In the genomic region with DNA sequence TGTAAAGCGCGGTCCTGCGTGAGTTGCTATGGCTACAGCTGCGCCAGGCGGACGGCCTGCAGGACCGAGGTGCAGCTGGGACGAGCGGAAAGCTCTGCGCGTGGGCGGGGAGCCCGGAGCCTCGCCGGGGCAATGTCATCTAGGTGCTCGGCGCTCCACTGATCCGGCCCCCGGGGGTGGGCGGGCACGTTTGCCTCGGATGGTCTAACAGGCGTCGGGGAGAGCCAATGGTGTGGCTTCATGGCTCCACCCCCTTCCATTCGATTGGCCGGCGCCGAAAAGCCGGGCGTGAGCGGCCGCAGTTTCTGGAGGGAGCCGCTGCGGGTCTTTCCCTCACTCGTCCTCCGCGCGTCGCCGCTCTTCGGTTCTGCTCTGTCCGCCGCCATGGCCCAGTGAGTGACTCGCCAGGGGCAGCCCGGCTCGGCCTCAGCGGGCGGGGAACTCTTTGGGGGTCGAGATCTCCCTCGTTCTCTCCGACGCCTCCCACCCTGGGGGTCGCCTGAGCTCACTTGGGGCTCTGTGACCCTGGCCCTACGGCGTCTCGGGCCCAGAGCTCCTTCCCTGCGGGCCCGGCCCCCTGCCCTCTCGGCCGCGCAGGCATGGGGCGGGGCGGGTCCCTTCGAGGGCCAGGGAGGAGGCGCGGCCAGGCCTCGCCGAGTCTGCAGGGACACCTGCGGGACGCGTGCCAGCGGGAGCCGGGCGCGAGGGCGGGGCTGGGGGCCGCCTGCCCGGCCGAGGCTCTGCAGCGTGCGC, we compare ENCODE assay signal across 8 cellular contexts. TPM values are rescaled to one million over a fixed set of nuclear protein-coding genes. Genes with fewer than 3 reads are reported as not detected.
DNase-seq lines count a peak whose midpoint lies in the region; ATAC-seq, FAIRE-seq and TF ChIP-seq lines count a peak whose summit lies in the region.

Gene PGD, plus strand, starts transcription at position 331 of the 753 bp plus-strand sequence. Its CDS starts 54 bp downstream, at position 385.

- in situ Hi-C loops in HepG2 (cut with HindIII; ENCODE audit: extremely low pct_ligation_motif_present, low pct_unique_long_range_greater_than_20kb): no loop called here

- CTCF ChIA-PET in HepG2 (lab: Yijun Ruan, JAX; ENCODE audit: low intra/inter-chr PET ratio, low total read pairs): no interaction called here

- peak; percentile 71 for FAIRE-seq in HepG2 (lab: Jason Lieb, UNC)

- peaks cover 28% of the 10 kb centered on the region for H3K79me2 ChIP-seq in HepG2 (ENCODE audit: insufficient read depth, low read length)

- BruUV-seq in HepG2 (replicated peaks; lab: Mats Ljungman, UMichigan): no TSS peak

- H3K4me1 ChIP-seq in HepG2 (ENCODE audit: insufficient read depth, low read length): peaks cover 33% of the 10 kb centered on the region

- TF ChIP-seq EP300 in HepG2 (IDR thresholded peaks at IDR 0.05; ENCODE audit: low read depth in 2 of 2, low read length in 2 of 2) (peak in 1 of 2 experiments; percentile 46; a peak in 1 of 4 replicates), HepG2 (CRISPR knock-in tag; IDR thresholded peaks at IDR 0.05; ENCODE audit: borderline replicate concordance) (no peak)

- POLR2A ChIA-PET in HepG2 (lab: Yijun Ruan, JAX): interaction anchor here (0.8 to 4.4 kb wide), 9 partner anchors 8 to 189 kb away, joined by 3 to 65 read pairs (median 6); partner anchors contain the start of genes CENPS and KIF1B

- H3K4me3 ChIP-seq in HepG2 (replicated peaks in 1 of 3; ENCODE audit: insufficient read depth in 1 of 3, low read depth in 2 of 3, low read length in 3 of 3): peak within 1 kb of the TSS; percentile 66 to 80 (median 80)

- DNase-seq in C1 segment of cervical spinal cord (lab: John Stamatoyannopoulos, UW) (peak; percentile 59 to 98 (median 92)), NCI-H748 treated with DMSO at 0.1 percent for 48 hours (lab: John Stamatoyannopoulos, UW) (peak; percentile 83), dermis blood vessel endothelial cell (peak; percentile 99), HepG2 (ENCODE audit: low spot score) (peak; percentile 95)
- peak; percentile 96 to 97 for DNase-seq in activated CD4-positive, alpha-beta T cell treated with anti-CD3 and anti-CD28 coated beads, Interleukin-2, amount 50 U/mL, for 4 hours
- peak; percentile 98 for DNase-seq in stimulated activated CD4-positive, alpha-beta T cell treated with anti-CD3 and anti-CD28 coated beads, Interleukin-4, amount 100 ng/mL, for 1 hour

- 0% methylated on average over 16 of the region's 81 CpGs for WGBS in HepG2 (ENCODE audit: low lambda C conversion rate)

- TF ChIP-seq POLR2A in HepG2 (IDR thresholded peaks at IDR 0.05; ENCODE audit: insufficient read depth in 1 of 2, low read depth in 2 of 2, low read length in 2 of 2): peak; percentile 90 to 97

- no peaks in the 10 kb centered on the region for H3K9me3 ChIP-seq in HepG2 (ENCODE audit: low read length)

- peak within 1 kb of the TSS; percentile 82 for H3K9ac ChIP-seq in HepG2 (ENCODE audit: insufficient read depth, low read depth, low read length)

- peak within 1 kb of the TSS; percentile 97 for H3K27ac ChIP-seq in HepG2 (ENCODE audit: extremely low read length, insufficient read depth, low read length)

- intact Hi-C loops in HepG2 (cut with micrococcal nuclease; ENCODE audit: unreplicated experiment): no loop called here

- no peaks in the 10 kb centered on the region for H3K27me3 ChIP-seq in HepG2 (ENCODE audit: control insufficient read depth in 1 of 2, insufficient read depth in 2 of 2, low read length in 2 of 2)

- TF ChIP-seq RAD21 in HepG2 (CRISPR knock-in tag; IDR thresholded peaks at IDR 0.05): no peak; the same call in 1 of the 2 replicates

- ATAC-seq in GM19372 (IDR thresholded peaks at IDR 0.05; ENCODE audit: low read depth, unreplicated experiment) (peak; percentile 90), HG03558 (IDR thresholded peaks at IDR 0.05; ENCODE audit: extremely low read depth, unreplicated experiment) (peak; percentile 88), HepG2 (peak; percentile 94)

- peak; percentile 30; the same call in 1 of the 2 replicates for TF ChIP-seq CTCF in HepG2 (CRISPR knock-in tag; IDR thresholded peaks at IDR 0.05)

- H4K20me1 ChIP-seq in HepG2 (ENCODE audit: insufficient read depth, low read length): no peaks in the 10 kb centered on the region

- H2AFZ ChIP-seq in HepG2 (ENCODE audit: low read length): no peak within 1 kb of the TSS

- H3K36me3 ChIP-seq in HepG2 (replicated peaks in 1 of 2; ENCODE audit: control insufficient read depth in 1 of 2, insufficient read depth in 2 of 2, low read length in 2 of 2): peaks cover 0 to 11% of the 10 kb centered on the region in 2 experiments; a peak in 3 of 5 replicates

- H3K4me2 ChIP-seq in HepG2 (ENCODE audit: low read depth, low read length): peak within 1 kb of the TSS; percentile 97

TF ChIP-seq in HepG2, 621 proteins besides CTCF, POLR2A, EP300 and RAD21 (continues in another document):
- TF ChIP-seq ZNF543 (CRISPR knock-in tag; IDR thresholded peaks at IDR 0.05): peak; percentile 82; the same call in 1 of the 2 replicates
- TF ChIP-seq ZNF234 (CRISPR knock-in tag; conservative IDR thresholded peaks at IDR 0.05): peak; percentile 69; the same call in 1 of the 2 replicates
- TF ChIP-seq NR2C2 (CRISPR knock-in tag; IDR thresholded peaks at IDR 0.05; ENCODE audit: borderline replicate concordance): 0 out of 2 replicates have a peak, but pooled peaks have one; percentile 39
- TF ChIP-seq CREM (IDR thresholded peaks at IDR 0.05): 0 out of 2 replicates have a peak, but pooled peaks have one; percentile 56
- TF ChIP-seq CREM (CRISPR knock-in tag; IDR thresholded peaks at IDR 0.05): no peak
- TF ChIP-seq HCFC1 (IDR thresholded peaks at IDR 0.05; ENCODE audit: low read depth, low read length): 0 out of 2 replicates have a peak, but pooled peaks have one; percentile 5
- TF ChIP-seq REXO4 (CRISPR knock-in tag; IDR thresholded peaks at IDR 0.05; ENCODE audit: borderline replicate concordance): peak; percentile 64; the same call in 1 of the 2 replicates
- TF ChIP-seq RNF2 (conservative IDR thresholded peaks at IDR 0.05; ENCODE audit: low read depth): peak; percentile 91
- TF ChIP-seq DNMT3B (CRISPR knock-in tag; conservative IDR thresholded peaks at IDR 0.05): 0 out of 2 replicates have a peak, but pooled peaks have one; percentile 11
- 0 out of 2 replicates have a peak, but pooled peaks have one; percentile 4 for TF ChIP-seq ARID3A (IDR thresholded peaks at IDR 0.05; ENCODE audit: low read depth, low read length)
- no peak for TF ChIP-seq ARNT (IDR thresholded peaks at IDR 0.05)
- TF ChIP-seq GFI1 (CRISPR knock-in tag; IDR thresholded peaks at IDR 0.05; ENCODE audit: borderline replicate concordance): 0 out of 2 replicates have a peak, but pooled peaks have one; percentile 39
- TF ChIP-seq SMARCC2 (IDR thresholded peaks at IDR 0.05): no peak
- TF ChIP-seq MBD4 (IDR thresholded peaks at IDR 0.05; ENCODE audit: borderline replicate concordance, low read length): no peak
- peak; percentile 88 for TF ChIP-seq RFX3 (CRISPR knock-in tag; IDR thresholded peaks at IDR 0.05)

RNA-seq across cellular contexts. Expression of gene PGD, which starts in this region (rescaled TPM):
- total RNA-seq in dermis blood vessel endothelial cell: 59.4 and 130 TPM in 2 replicates
- 210 and 242 TPM in 2 replicates for total RNA-seq in HepG2 (2016; rRNA removed; fragmentation: Illumina TruSeq; extraction: Trizol)
- 63.5 and 72.1 TPM in 2 replicates for total RNA-seq in HepG2 (2016; cell fraction: cytosol; rRNA removed; fragmentation: Illumina TruSeq; extraction: Trizol; ENCODE audit: low read depth)
- 212 TPM in 2 replicates for total RNA-seq in HepG2 (2016; cell fraction: insoluble cytoplasmic fraction; rRNA removed; fragmentation: Illumina TruSeq; extraction: Trizol)
- 131 and 149 TPM in 2 replicates for total RNA-seq in HepG2 (2016; cell fraction: membrane; rRNA removed; fragmentation: Illumina TruSeq; extraction: Trizol)
- total RNA-seq in HepG2 (2016; cell fraction: nucleus; rRNA removed; fragmentation: Illumina TruSeq; extraction: Trizol): 134 TPM in 2 replicates
- 64.8 and 67.5 TPM in 2 replicates for polyA plus RNA-seq in HepG2 (2011; rRNA removed)
- polyA plus RNA-seq in HepG2 (2011; cell fraction: cytosol; rRNA removed): 60.1 and 64.5 TPM in 2 replicates
- 37.3 and 39.4 TPM in 2 replicates for polyA plus RNA-seq in HepG2 (2011; cell fraction: nucleus; rRNA removed)
- 112 and 139 TPM in 2 replicates for polyA plus RNA-seq in HepG2 (2012)
- polyA plus RNA-seq in HepG2 (2016; cell fraction: cytosol; fragmentation: Illumina TruSeq; extraction: Trizol; ENCODE audit: low read depth): 80.6 and 88.6 TPM in 2 replicates
- polyA plus RNA-seq in HepG2 (2016; cell fraction: insoluble cytoplasmic fraction; fragmentation: Illumina TruSeq; extraction: Trizol; ENCODE audit: low read depth): 270 and 293 TPM in 2 replicates
- 132 and 155 TPM in 2 replicates for polyA plus RNA-seq in HepG2 (2016; cell fraction: membrane; fragmentation: Illumina TruSeq; extraction: Trizol; ENCODE audit: low read depth)
- polyA plus RNA-seq in HepG2 (2016; cell fraction: nucleus; fragmentation: Illumina TruSeq; extraction: Trizol; ENCODE audit: insufficient read depth, low read depth): 206 and 219 TPM in 2 replicates
- 119 and 158 TPM in 2 replicates for polyA minus RNA-seq in HepG2 (2011; rRNA and poly(A)+ RNA removed; ENCODE audit: low replicate concordance)
- 59.4 and 61.6 TPM in 2 replicates for polyA minus RNA-seq in HepG2 (2011; cell fraction: cytosol; rRNA and poly(A)+ RNA removed)
- polyA minus RNA-seq in HepG2 (2011; cell fraction: nucleus; rRNA and poly(A)+ RNA removed): 35.2 and 45.2 TPM in 2 replicates

Comparison
In these comparisons a context has a peak if more than half of its experiments do, and no peak if none do; other contexts are left out.
1. Peak in every context shown above with its lines: DNase-seq, ATAC-seq, H3K4me3 ChIP-seq and H3K27ac ChIP-seq.